In the genomic region with DNA sequence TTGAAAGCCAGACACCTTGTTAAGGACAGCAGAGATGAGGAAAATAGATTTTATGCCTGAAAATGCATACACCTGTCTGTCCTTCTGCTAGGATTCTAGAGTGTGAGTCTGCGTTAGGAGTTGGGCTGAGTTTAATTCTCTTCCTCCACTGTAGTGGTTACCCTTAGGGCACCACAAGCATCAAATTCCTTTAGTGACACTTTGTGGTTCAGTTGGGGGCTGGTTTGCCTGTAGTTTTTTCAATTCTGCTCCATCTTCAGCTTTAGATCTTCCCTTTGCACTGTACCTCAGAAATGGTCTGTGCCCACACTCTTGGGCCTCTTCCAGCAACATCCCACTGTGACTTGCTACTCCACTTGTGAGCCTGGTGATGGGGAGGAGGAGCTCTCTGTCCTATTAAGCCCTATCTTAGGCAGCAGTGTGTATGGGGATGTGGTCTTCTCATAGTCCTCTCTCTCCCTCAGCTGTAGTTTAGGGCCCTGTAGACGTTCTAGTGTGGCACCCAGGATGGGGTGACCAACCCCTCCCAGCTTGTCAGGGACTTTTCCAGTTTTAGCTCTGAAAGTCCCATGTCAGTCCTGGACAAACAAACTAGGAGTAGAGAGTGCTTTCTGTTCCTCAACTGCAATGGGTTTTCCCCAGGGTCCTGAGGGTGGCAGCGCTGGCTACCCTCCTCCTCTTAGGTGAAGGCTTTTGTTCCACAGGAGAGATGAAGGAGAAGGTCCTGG, we compare ENCODE assay signal across 16 cellular contexts. TPM values are rescaled to one million over a fixed set of nuclear protein-coding genes. Genes with fewer than 3 reads are reported as not detected.
DNase-seq lines count a peak whose midpoint lies in the region; ATAC-seq and TF ChIP-seq lines count a peak whose summit lies in the region.
"Had no signal": no experiment of that assay in that cellular context is flagged by ENCODE, and none has a peak within 500 bp of the region (broad histone marks: within the 10 kb centered on the region; RNA-seq: fewer than 3 reads in every experiment).

No MANE protein-coding gene starts in this region.

- no peak overlapping the region for H3K4me3 Mint-ChIP-seq in activated T-cell treated with anti-CD3 and anti-CD28 coated beads, Interleukin-2, amount 50 U/mL, for 24 hours
- H3K4me3 Mint-ChIP-seq: activated CD8-positive, alpha-beta T cell treated with anti-CD3 and anti-CD28 coated beads for 36 hours; T-helper 2 cell treated with Interferon-gamma antibody and Interleukin-4, amounts not matched to agents 5 μg/mL and 100 μg/mL, for 36 hours had no signal

- peaks cover 5% of the 10 kb centered on the region for H3K9me3 Mint-ChIP-seq in activated T-cell treated with anti-CD3 and anti-CD28 coated beads, Interleukin-2, amount 50 U/mL, for 24 hours
- H3K9me3 Mint-ChIP-seq: activated CD8-positive, alpha-beta T cell treated with anti-CD3 and anti-CD28 coated beads for 36 hours; T-helper 2 cell treated with Interferon-gamma antibody and Interleukin-4, amounts not matched to agents 5 μg/mL and 100 μg/mL, for 36 hours had no signal

- no peak overlapping the region for H3K27ac Mint-ChIP-seq in activated T-cell treated with anti-CD3 and anti-CD28 coated beads, Interleukin-2, amount 50 U/mL, for 24 hours
- H3K27ac Mint-ChIP-seq: activated CD8-positive, alpha-beta T cell treated with anti-CD3 and anti-CD28 coated beads for 36 hours; T-helper 2 cell treated with Interferon-gamma antibody and Interleukin-4, amounts not matched to agents 5 μg/mL and 100 μg/mL, for 36 hours had no signal

- TF ChIP-seq EP300 in gastroesophageal sphincter (IDR thresholded peaks at IDR 0.05) = no peak

- H3K4me3 ChIP-seq in gastroesophageal sphincter = no peak overlapping the region
- H3K4me3 ChIP-seq: heart right ventricle, PC-9, stomach had no signal

- H3K4me1 ChIP-seq in gastroesophageal sphincter = no peaks in the 10 kb centered on the region
- H3K4me1 ChIP-seq: stomach had no signal

- ATAC-seq in GM18502 (IDR thresholded peaks at IDR 0.05; ENCODE audit: poor library complexity, unreplicated experiment) (peak; percentile 86), GM21360 (IDR thresholded peaks at IDR 0.05; ENCODE audit: unreplicated experiment) (peak; percentile 70), HG02938 (IDR thresholded peaks at IDR 0.05; ENCODE audit: unreplicated experiment) (peak; percentile 65), gastroesophageal sphincter (no peak)
- ATAC-seq: activated CD8-positive, alpha-beta T cell treated with anti-CD3 and anti-CD28 coated beads for 36 hours; heart right ventricle had no signal

- no peaks in the 10 kb centered on the region for H3K27me3 ChIP-seq in gastroesophageal sphincter
- H3K27me3 ChIP-seq: heart right ventricle, stomach had no signal

- DNase-seq in RPMI7951 (ENCODE audit: low read depth) = peak; percentile 80
- DNase-seq in activated T-cell treated with anti-CD3 and anti-CD28 coated beads, Interleukin-2, amount 50 U/mL, for 24 hours = no peak
- no peak for DNase-seq in DMS79 (lab: John Stamatoyannopoulos, UW)
- DNase-seq in GM19238 (ENCODE audit: insufficient read length, low spot score) = no peak
- DNase-seq: activated CD8-positive, alpha-beta T cell treated with anti-CD3 and anti-CD28 coated beads for 36 hours; activated naive CD4-positive, alpha-beta T cell treated with Interleukin-2 at 50 U/mL for 16 hours; caudate nucleus; heart right ventricle; NCI-H2227 treated with DMSO at 0.1 percent for 48 hours; PC-9; stomach had no signal

- H3K27me3 Mint-ChIP-seq in activated T-cell treated with anti-CD3 and anti-CD28 coated beads, Interleukin-2, amount 50 U/mL, for 24 hours = peaks cover 16% of the 10 kb centered on the region

- no peak overlapping the region for H3K27ac ChIP-seq in gastroesophageal sphincter
- H3K27ac ChIP-seq: heart right ventricle, PC-9, stomach had no signal

- 60 to 77% methylated on average over 1 of the region's 3 CpGs for WGBS in gastroesophageal sphincter (ENCODE audit: low coverage in 1 of 2), 2 donors

- H3K4me1 Mint-ChIP-seq in activated T-cell treated with anti-CD3 and anti-CD28 coated beads, Interleukin-2, amount 50 U/mL, for 24 hours (ENCODE audit: low read depth) = no peaks in the 10 kb centered on the region

- no peaks in the 10 kb centered on the region for H3K36me3 Mint-ChIP-seq in activated T-cell treated with anti-CD3 and anti-CD28 coated beads, Interleukin-2, amount 50 U/mL, for 24 hours (ENCODE audit: low read depth)

- no peak for TF ChIP-seq POLR2A in gastroesophageal sphincter (IDR thresholded peaks at IDR 0.05)

- H3K9me3 ChIP-seq in gastroesophageal sphincter = peaks cover 0 to 12% (median 0%) of the 10 kb centered on the region in 3 donors

- no peaks in the 10 kb centered on the region for H3K36me3 ChIP-seq in gastroesophageal sphincter
- H3K36me3 ChIP-seq: heart right ventricle, stomach had no signal

- TF ChIP-seq CTCF in gastroesophageal sphincter (IDR thresholded peaks at IDR 0.05) = no peak

RNA-seq across cellular contexts. Expression of gene OGFRL1, which starts 19.7 kb away (rescaled TPM):
- total RNA-seq in RPMI7951 (2014; rRNA removed; shearing (Covaris generic)) = 8.4 and 9.5 TPM in 2 replicates
- total RNA-seq in gastroesophageal sphincter = 10 to 100 TPM; 29.0 to 52.3 (median 46.5) TPM
